ENCODE assay signal across 1 cellular context in the genomic region with DNA sequence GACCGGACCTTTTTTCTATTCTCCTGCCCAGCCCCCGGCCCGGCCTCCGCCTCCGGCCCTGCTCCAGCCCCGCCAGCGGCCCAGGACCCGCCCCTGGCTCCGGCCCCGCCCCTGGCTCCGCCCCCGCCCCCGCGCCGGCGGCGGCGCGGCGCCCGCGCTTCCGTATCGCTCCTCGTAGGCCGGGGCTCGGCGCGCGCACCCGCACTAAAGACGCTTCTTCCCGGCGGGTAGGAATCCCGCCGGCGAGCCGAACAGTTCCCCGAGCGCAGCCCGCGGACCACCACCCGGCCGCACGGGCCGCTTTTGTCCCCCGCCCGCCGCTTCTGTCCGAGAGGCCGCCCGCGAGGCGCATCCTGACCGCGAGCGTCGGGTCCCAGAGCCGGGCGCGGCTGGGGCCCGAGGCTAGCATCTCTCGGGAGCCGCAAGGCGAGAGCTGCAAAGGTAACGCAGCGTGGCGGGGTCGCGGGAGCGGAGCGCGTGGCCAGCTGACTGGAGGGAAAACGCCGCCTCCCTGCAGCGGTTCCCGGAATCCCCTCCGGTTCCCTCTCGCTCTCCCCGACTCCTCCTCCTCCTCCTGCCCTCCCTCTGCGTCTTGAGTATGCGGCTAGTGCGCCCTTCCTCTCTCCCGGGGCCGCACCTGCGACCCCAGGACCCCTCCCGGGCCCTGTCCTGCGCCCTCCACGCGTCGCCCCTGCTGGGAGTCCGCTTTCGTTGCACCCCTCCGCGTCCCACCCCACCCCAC.
TF ChIP-seq lines count a peak whose summit lies in the region.

TSS of gene IFNAR2 (plus strand) at position 163 of the 742 bp plus-strand sequence. CDS start 11,985 bp downstream, outside the sequence.

TF ChIP-seq in HepG2, 621 proteins besides CTCF, POLR2A, EP300 and RAD21 (continued from another document):
- TF ChIP-seq ZNF142 (CRISPR knock-in tag; IDR thresholded peaks at IDR 0.05) (no peak), ZNF605 (CRISPR knock-in tag; IDR thresholded peaks at IDR 0.05) (no peak), AGO2 (optimal IDR thresholded peaks at IDR 0.05; ENCODE audit: low read depth, low read length) (peak; percentile 73), ZNF619 (CRISPR knock-in tag; IDR thresholded peaks at IDR 0.05) (no peak), FOXM1 (CRISPR knock-in tag; IDR thresholded peaks at IDR 0.05) (no peak), ZFP90 (CRISPR knock-in tag; IDR thresholded peaks at IDR 0.05; ENCODE audit: borderline replicate concordance) (peak; percentile 68; the same call in 1 of the 2 replicates), ZNF317 (CRISPR knock-in tag; IDR thresholded peaks at IDR 0.05) (no peak), ZNF788 (CRISPR knock-in tag; IDR thresholded peaks at IDR 0.05; ENCODE audit: borderline replicate concordance) (peak; percentile 44; the same call in 1 of the 2 replicates), ZNF577 (CRISPR knock-in tag; IDR thresholded peaks at IDR 0.05; ENCODE audit: borderline replicate concordance, low read depth) (no peak), GLI4 (CRISPR knock-in tag; IDR thresholded peaks at IDR 0.05; ENCODE audit: borderline replicate concordance) (peak; percentile 61; the same call in 1 of the 2 replicates), ZNF468 (CRISPR knock-in tag; IDR thresholded peaks at IDR 0.05) (no peak), MED1 (CRISPR knock-in tag; IDR thresholded peaks at IDR 0.05) (peak; percentile 44; the same call in 1 of the 2 replicates), DBP (CRISPR knock-in tag; IDR thresholded peaks at IDR 0.05; ENCODE audit: not compliant biosample characterization) (peak; percentile 43), ZNF501 (CRISPR knock-in tag; IDR thresholded peaks at IDR 0.05) (peak; percentile 16; the same call in 1 of the 2 replicates), ETV5 (CRISPR knock-in tag; IDR thresholded peaks at IDR 0.05; ENCODE audit: borderline replicate concordance) (0 out of 2 replicates have a peak, but pooled peaks have one; percentile 38), SP4 (CRISPR knock-in tag; IDR thresholded peaks at IDR 0.05) (peak; percentile 64), KLF16 (CRISPR knock-in tag; IDR thresholded peaks at IDR 0.05) (no peak; a peak in 1 of 4 replicates), ZNF749 (CRISPR knock-in tag; IDR thresholded peaks at IDR 0.05; ENCODE audit: borderline replicate concordance) (no peak; the same call in 1 of the 2 replicates), AHR (CRISPR knock-in tag; IDR thresholded peaks at IDR 0.05) (no peak), ZNF451 (CRISPR knock-in tag; IDR thresholded peaks at IDR 0.05) (0 out of 2 replicates have a peak, but pooled peaks have one; percentile 8), SRSF1 (optimal IDR thresholded peaks at IDR 0.05; ENCODE audit: low read depth, low read length) (peak; percentile 47), MLLT10 (CRISPR knock-in tag; IDR thresholded peaks at IDR 0.05) (no peak), GFI1 (CRISPR knock-in tag; IDR thresholded peaks at IDR 0.05; ENCODE audit: borderline replicate concordance) (peak; percentile 64; the same call in 1 of the 2 replicates), ZNF430 (CRISPR knock-in tag; IDR thresholded peaks at IDR 0.05) (no peak), MXI1 (IDR thresholded peaks at IDR 0.05; ENCODE audit: borderline replicate concordance, low read depth, low read length) (no peak), LCORL (IDR thresholded peaks at IDR 0.05) (no peak), LCORL (CRISPR knock-in tag; IDR thresholded peaks at IDR 0.05) (peak; percentile 37), IKZF5 (CRISPR knock-in tag; IDR thresholded peaks at IDR 0.05) (0 out of 2 replicates have a peak, but pooled peaks have one; percentile 27), ARHGAP35 (CRISPR knock-in tag; IDR thresholded peaks at IDR 0.05; ENCODE audit: borderline replicate concordance) (no peak), NR2F6 (IDR thresholded peaks at IDR 0.05) (no peak), NR2F6 (CRISPR knock-in tag; IDR thresholded peaks at IDR 0.05) (no peak)
- TF ChIP-seq, protein P1, sequence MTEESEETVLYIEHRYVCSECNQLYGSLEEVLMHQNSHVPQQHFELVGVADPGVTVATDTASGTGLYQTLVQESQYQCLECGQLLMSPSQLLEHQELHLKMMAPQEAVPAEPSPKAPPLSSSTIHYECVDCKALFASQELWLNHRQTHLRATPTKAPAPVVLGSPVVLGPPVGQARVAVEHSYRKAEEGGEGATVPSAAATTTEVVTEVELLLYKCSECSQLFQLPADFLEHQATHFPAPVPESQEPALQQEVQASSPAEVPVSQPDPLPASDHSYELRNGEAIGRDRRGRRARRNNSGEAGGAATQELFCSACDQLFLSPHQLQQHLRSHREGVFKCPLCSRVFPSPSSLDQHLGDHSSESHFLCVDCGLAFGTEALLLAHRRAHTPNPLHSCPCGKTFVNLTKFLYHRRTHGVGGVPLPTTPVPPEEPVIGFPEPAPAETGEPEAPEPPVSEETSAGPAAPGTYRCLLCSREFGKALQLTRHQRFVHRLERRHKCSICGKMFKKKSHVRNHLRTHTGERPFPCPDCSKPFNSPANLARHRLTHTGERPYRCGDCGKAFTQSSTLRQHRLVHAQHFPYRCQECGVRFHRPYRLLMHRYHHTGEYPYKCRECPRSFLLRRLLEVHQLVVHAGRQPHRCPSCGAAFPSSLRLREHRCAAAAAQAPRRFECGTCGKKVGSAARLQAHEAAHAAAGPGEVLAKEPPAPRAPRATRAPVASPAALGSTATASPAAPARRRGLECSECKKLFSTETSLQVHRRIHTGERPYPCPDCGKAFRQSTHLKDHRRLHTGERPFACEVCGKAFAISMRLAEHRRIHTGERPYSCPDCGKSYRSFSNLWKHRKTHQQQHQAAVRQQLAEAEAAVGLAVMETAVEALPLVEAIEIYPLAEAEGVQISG (CRISPR knock-in tag; IDR thresholded peaks at IDR 0.05) = 0 out of 2 replicates have a peak, but pooled peaks have one; percentile 16
- TF ChIP-seq, protein P2, sequence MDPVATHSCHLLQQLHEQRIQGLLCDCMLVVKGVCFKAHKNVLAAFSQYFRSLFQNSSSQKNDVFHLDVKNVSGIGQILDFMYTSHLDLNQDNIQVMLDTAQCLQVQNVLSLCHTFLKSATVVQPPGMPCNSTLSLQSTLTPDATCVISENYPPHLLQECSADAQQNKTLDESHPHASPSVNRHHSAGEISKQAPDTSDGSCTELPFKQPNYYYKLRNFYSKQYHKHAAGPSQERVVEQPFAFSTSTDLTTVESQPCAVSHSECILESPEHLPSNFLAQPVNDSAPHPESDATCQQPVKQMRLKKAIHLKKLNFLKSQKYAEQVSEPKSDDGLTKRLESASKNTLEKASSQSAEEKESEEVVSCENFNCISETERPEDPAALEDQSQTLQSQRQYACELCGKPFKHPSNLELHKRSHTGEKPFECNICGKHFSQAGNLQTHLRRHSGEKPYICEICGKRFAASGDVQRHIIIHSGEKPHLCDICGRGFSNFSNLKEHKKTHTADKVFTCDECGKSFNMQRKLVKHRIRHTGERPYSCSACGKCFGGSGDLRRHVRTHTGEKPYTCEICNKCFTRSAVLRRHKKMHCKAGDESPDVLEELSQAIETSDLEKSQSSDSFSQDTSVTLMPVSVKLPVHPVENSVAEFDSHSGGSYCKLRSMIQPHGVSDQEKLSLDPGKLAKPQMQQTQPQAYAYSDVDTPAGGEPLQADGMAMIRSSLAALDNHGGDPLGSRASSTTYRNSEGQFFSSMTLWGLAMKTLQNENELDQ (CRISPR knock-in tag; IDR thresholded peaks at IDR 0.05; ENCODE audit: borderline replicate concordance) = no peak
- TF ChIP-seq, protein P3, sequence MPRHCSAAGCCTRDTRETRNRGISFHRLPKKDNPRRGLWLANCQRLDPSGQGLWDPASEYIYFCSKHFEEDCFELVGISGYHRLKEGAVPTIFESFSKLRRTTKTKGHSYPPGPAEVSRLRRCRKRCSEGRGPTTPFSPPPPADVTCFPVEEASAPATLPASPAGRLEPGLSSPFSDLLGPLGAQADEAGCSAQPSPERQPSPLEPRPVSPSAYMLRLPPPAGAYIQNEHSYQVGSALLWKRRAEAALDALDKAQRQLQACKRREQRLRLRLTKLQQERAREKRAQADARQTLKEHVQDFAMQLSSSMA (CRISPR knock-in tag; IDR thresholded peaks at IDR 0.05) = peak; percentile 69; the same call in 1 of the 2 replicates
- TF ChIP-seq, protein P4, sequence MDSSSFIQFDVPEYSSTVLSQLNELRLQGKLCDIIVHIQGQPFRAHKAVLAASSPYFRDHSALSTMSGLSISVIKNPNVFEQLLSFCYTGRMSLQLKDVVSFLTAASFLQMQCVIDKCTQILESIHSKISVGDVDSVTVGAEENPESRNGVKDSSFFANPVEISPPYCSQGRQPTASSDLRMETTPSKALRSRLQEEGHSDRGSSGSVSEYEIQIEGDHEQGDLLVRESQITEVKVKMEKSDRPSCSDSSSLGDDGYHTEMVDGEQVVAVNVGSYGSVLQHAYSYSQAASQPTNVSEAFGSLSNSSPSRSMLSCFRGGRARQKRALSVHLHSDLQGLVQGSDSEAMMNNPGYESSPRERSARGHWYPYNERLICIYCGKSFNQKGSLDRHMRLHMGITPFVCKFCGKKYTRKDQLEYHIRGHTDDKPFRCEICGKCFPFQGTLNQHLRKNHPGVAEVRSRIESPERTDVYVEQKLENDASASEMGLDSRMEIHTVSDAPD (CRISPR knock-in tag; IDR thresholded peaks at IDR 0.05) = no peak
- TF ChIP-seq, protein P5, sequence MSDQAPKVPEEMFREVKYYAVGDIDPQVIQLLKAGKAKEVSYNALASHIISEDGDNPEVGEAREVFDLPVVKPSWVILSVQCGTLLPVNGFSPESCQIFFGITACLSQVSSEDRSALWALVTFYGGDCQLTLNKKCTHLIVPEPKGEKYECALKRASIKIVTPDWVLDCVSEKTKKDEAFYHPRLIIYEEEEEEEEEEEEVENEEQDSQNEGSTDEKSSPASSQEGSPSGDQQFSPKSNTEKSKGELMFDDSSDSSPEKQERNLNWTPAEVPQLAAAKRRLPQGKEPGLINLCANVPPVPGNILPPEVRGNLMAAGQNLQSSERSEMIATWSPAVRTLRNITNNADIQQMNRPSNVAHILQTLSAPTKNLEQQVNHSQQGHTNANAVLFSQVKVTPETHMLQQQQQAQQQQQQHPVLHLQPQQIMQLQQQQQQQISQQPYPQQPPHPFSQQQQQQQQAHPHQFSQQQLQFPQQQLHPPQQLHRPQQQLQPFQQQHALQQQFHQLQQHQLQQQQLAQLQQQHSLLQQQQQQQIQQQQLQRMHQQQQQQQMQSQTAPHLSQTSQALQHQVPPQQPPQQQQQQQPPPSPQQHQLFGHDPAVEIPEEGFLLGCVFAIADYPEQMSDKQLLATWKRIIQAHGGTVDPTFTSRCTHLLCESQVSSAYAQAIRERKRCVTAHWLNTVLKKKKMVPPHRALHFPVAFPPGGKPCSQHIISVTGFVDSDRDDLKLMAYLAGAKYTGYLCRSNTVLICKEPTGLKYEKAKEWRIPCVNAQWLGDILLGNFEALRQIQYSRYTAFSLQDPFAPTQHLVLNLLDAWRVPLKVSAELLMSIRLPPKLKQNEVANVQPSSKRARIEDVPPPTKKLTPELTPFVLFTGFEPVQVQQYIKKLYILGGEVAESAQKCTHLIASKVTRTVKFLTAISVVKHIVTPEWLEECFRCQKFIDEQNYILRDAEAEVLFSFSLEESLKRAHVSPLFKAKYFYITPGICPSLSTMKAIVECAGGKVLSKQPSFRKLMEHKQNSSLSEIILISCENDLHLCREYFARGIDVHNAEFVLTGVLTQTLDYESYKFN (CRISPR knock-in tag; conservative IDR thresholded peaks at IDR 0.05) = peak; percentile 17; the same call in 1 of the 2 replicates
